Comparison of ENCODE assay signal across 8 cellular contexts in the genomic region with DNA sequence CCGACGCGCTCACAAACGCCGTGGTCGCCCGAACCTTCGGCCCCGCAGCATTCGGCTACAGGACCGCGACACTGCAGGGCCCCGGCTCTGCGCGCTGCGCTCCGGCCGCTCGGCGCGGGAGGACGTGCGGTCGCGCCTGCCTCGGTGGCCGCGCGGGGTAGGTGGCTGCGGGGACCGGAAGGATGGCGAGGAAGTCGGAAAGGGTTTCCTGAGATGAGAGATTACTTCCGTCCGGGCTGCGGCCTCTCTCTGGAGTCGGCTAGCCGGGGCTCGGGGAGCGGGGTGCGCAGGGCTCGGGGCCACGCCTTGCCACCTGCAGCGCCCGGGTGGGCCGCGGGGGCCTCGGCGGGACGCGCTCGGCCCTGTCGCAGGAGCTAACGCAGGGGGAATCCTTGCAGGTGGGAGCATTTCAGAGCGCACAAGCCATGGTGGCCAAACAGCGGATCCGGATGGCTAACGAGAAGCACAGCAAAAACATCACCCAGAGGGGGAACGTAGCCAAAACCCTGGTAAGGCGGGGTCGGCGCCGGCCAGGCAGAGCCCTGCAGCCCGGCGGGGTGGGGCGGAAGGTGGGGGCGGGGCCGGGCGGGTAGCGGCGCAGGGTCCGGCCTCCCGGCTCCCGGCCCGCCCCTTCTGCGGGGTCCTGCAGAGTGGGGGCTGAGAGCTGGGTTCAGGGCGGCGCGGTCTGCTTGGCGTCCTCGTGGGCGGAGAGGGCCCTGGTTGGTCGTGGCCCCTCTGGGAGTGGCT. TPM values are rescaled to one million over a fixed set of nuclear protein-coding genes. Genes with fewer than 3 reads are reported as not detected.
A peak's percentile ranks its signal among the peaks of the same experiment; 100 is the strongest.
DNase-seq lines count a peak whose midpoint lies in the region; TF ChIP-seq lines count a peak whose summit lies in the region.

TSS of gene SERP2 (plus strand) at position 224 of the 747 bp plus-strand sequence. CDS start at position 426, 202 bp downstream.

- H4K20me1 ChIP-seq in OCI-LY1 (ENCODE audit: insufficient read depth, low read length): no peaks in the 10 kb centered on the region
- H4K20me1 ChIP-seq in MM.1S (ENCODE audit: insufficient read depth, low read length): no peaks in the 10 kb centered on the region

- H2AFZ ChIP-seq in OCI-LY1 (ENCODE audit: low read length) (no peak within 1 kb of the TSS), MM.1S (ENCODE audit: low read length) (no peak within 1 kb of the TSS)

- no peak for TF ChIP-seq CTCF in OCI-LY1 (IDR thresholded peaks at IDR 0.05; ENCODE audit: low read length)
- no peak for TF ChIP-seq CTCF in epithelial cell of esophagus (IDR thresholded peaks at IDR 0.05; ENCODE audit: insufficient read depth, low read depth, low read length, missing control alignments)
- no peak for TF ChIP-seq CTCF in MM.1S (IDR thresholded peaks at IDR 0.05; ENCODE audit: low read length)

- no peaks in the 10 kb centered on the region for H3K9me2 ChIP-seq in OCI-LY1 (ENCODE audit: low read depth, low read length)
- no peaks in the 10 kb centered on the region for H3K9me2 ChIP-seq in MM.1S (replicated peaks; ENCODE audit: insufficient read depth, low read length)

- H3K9me3 ChIP-seq in OCI-LY1 (ENCODE audit: low read length): no peaks in the 10 kb centered on the region
- H3K9me3 ChIP-seq in mucosa of rectum (ENCODE audit: control insufficient read depth in 2 of 2, low read length in 2 of 2): no peaks in the 10 kb centered on the region
- H3K9me3 ChIP-seq in MM.1S (replicated peaks; ENCODE audit: insufficient read depth, low read length): no peaks in the 10 kb centered on the region

- no peaks in the 10 kb centered on the region for H3K36me3 ChIP-seq in OCI-LY1 (ENCODE audit: insufficient read depth, low read length)
- no peaks in the 10 kb centered on the region for H3K36me3 ChIP-seq in mucosa of rectum (ENCODE audit: control insufficient read depth in 2 of 2, insufficient read depth in 2 of 2, low read length in 2 of 2)
- H3K36me3 ChIP-seq in urinary bladder (ENCODE audit: insufficient read depth): no peaks in the 10 kb centered on the region
- no peaks in the 10 kb centered on the region for H3K36me3 ChIP-seq in MM.1S (replicated peaks; ENCODE audit: insufficient read depth, low read length)

- H3K79me2 ChIP-seq in OCI-LY1 (ENCODE audit: insufficient read depth, low read length) (no peaks in the 10 kb centered on the region), MM.1S (ENCODE audit: low read length) (no peaks in the 10 kb centered on the region)

- WGBS in urinary bladder: 3% methylated on average over 82 of the region's 83 CpGs

- H3F3A ChIP-seq in OCI-LY1 (ENCODE audit: insufficient read depth, low read length) (no peaks in the 10 kb centered on the region), MM.1S (ENCODE audit: insufficient read depth, low read length) (no peaks in the 10 kb centered on the region)

- H3K4me3 ChIP-seq in OCI-LY1 (ENCODE audit: low read depth, low read length, poor library complexity, severe bottlenecking) (peak within 1 kb of the TSS; percentile 43), epithelial cell of esophagus (ENCODE audit: low read length) (peak within 1 kb of the TSS; percentile 21), mucosa of rectum (ENCODE audit: low read length in 2 of 2) (peak within 1 kb of the TSS; percentile 63 to 76), urinary bladder (ENCODE audit: low read depth, low read length) (peak within 1 kb of the TSS; percentile 85), MM.1S (ENCODE audit: low read length) (no peak within 1 kb of the TSS)

- no peak within 1 kb of the TSS for H3K27ac ChIP-seq in OCI-LY1 (ENCODE audit: low read depth, low read length, poor library complexity, severe bottlenecking)
- H3K27ac ChIP-seq in mucosa of rectum (ENCODE audit: low read depth in 2 of 2, low read length in 2 of 2): peak within 1 kb of the TSS; percentile 6 to 57
- no peak within 1 kb of the TSS for H3K27ac ChIP-seq in urinary bladder (ENCODE audit: low read depth)
- no peak within 1 kb of the TSS for H3K27ac ChIP-seq in MM.1S (ENCODE audit: low read length)

- H3K27me3 ChIP-seq in OCI-LY1 (ENCODE audit: insufficient read depth, low read length): peaks cover 7% of the 10 kb centered on the region; the same call in 1 of the 2 replicates
- no peaks in the 10 kb centered on the region for H3K27me3 ChIP-seq in mucosa of rectum (ENCODE audit: control insufficient read depth in 2 of 2, insufficient read depth in 2 of 2, low read length in 2 of 2)
- H3K27me3 ChIP-seq in MM.1S (replicated peaks; ENCODE audit: insufficient read depth, low read length): no peaks in the 10 kb centered on the region

- no peaks in the 10 kb centered on the region for H3K4me1 ChIP-seq in OCI-LY1 (ENCODE audit: insufficient read depth, low read length, severe bottlenecking)
- peaks cover 7 to 21% of the 10 kb centered on the region in 2 donors for H3K4me1 ChIP-seq in mucosa of rectum (ENCODE audit: control insufficient read depth in 2 of 2, insufficient read depth in 2 of 2, low read length in 2 of 2)
- H3K4me1 ChIP-seq in urinary bladder (ENCODE audit: insufficient read depth): no peaks in the 10 kb centered on the region
- no peaks in the 10 kb centered on the region for H3K4me1 ChIP-seq in MM.1S (ENCODE audit: low read length)

- H3K4me2 ChIP-seq in OCI-LY1 (ENCODE audit: low read length): peak within 1 kb of the TSS; percentile 46; the same call in 1 of the 2 replicates
- no peak within 1 kb of the TSS for H3K4me2 ChIP-seq in MM.1S (ENCODE audit: low read depth, low read length)

- no peak within 1 kb of the TSS for H3K9ac ChIP-seq in OCI-LY1 (ENCODE audit: low read length)
- H3K9ac ChIP-seq in mucosa of rectum (ENCODE audit: low read depth in 1 of 2, low read length in 2 of 2): peak within 1 kb of the TSS; percentile 50 to 69
- H3K9ac ChIP-seq in MM.1S (ENCODE audit: low read length): no peak within 1 kb of the TSS

- in situ Hi-C loops in KBM-7 (cut with MboI; ENCODE audit: low pct_unique_long_range_greater_than_20kb, low sequenced_read_pairs): no loop called here

- DNase-seq in COLO668 (lab: John Stamatoyannopoulos, UW; ENCODE audit: unreplicated experiment): peak; percentile 53
- no peak for DNase-seq in epithelial cell of esophagus (ENCODE audit: low read depth)
- DNase-seq in KBM-7: no peak
- no peak for DNase-seq in MM.1S
- DNase-seq in dedifferentiated amniotic fluid mesenchymal stem cell (ENCODE audit: extremely low spot score): no peak

RNA-seq across cellular contexts. Expression of gene SERP2, which starts in this region (rescaled TPM):
- total RNA-seq in urinary bladder: 2.6 TPM
- 5.7 TPM for polyA plus RNA-seq in urinary bladder

Comparison
In these comparisons a context has a peak if more than half of its experiments do, and no peak if none do; other contexts are left out.
1. H3K27ac ChIP-seq: peak in mucosa of rectum (2 of 2); none in OCI-LY1 (single experiment), urinary bladder (single experiment) and MM.1S (single experiment).
2. H3K9ac ChIP-seq: peak in mucosa of rectum (2 of 2); none in OCI-LY1 (single experiment) and MM.1S (single experiment).